24 cellular contexts compared by ENCODE assay signal in the genomic region with DNA sequence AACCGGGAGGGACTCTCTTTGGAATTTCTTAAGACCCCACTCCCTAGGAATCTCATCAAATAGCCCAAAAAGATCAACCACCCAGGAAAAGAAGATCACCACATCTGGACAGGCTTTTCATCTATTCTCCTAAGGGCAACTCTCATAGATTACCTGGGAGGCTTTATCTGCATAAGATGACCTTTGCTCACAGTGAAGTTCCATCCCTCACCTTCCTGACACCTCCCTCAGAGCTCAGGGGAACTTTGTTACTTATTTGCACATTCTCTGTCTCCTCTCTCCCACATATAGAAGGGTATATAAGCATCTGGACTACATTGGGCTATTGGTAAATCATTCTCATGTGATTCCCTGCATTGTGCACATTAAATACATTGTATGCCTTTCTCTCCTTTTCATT.
"Had no signal": no experiment of that assay in that cellular context is flagged by ENCODE, and none has a peak within 500 bp of the region (broad histone marks: within the 10 kb centered on the region; RNA-seq: fewer than 3 reads in every experiment).

No MANE protein-coding gene starts in this region.

- FAIRE-seq: bronchial epithelial cell had no signal

- H3K27ac Mint-ChIP-seq: activated CD8-positive, alpha-beta T cell treated with anti-CD3 and anti-CD28 coated beads for 36 hours; activated naive CD8-positive, alpha-beta T cell treated with anti-CD3 and anti-CD28 coated beads, Interleukin-2, amount 10 ng/mL, durations not matched to agents 7 days and 5 days; activated T-cell treated with anti-CD3 and anti-CD28 coated beads, Interleukin-2, amount 50 U/mL, for 72 hours had no signal

- H3K4me1 ChIP-seq: ascending aorta, body of pancreas had no signal

- H3K27ac ChIP-seq: ascending aorta, body of pancreas, SK-N-MC had no signal

- H3K4me3 ChIP-seq: ascending aorta, body of pancreas, SK-N-MC had no signal

- H3K9me3 ChIP-seq: ascending aorta, body of pancreas had no signal

- DNase-seq: activated CD4-positive, alpha-beta T cell treated with anti-CD3 and anti-CD28 coated beads for 4 hours; activated CD8-positive, alpha-beta memory T cell treated with anti-CD3 and anti-CD28 coated beads, Interleukin-2, amount 50 U/mL, for 4 hours; activated CD8-positive, alpha-beta T cell treated with anti-CD3 and anti-CD28 coated beads for 36 hours; activated naive CD8-positive, alpha-beta T cell treated with anti-CD3 and anti-CD28 coated beads, Interleukin-2, amount 10 ng/mL, durations not matched to agents 7 days and 5 days; activated T-cell treated with anti-CD3 and anti-CD28 coated beads, Interleukin-2, amount 50 U/mL, for 72 hours; body of pancreas; central memory CD4-positive, alpha-beta T cell; MM.1S; NCI-H1105; NCI-H1436; NCI-H1694 treated with DMSO at 0.1 percent for 48 hours; NCI-H2029 treated with DMSO at 0.1 percent for 48 hours; NCI-H510A treated with DMSO at 0.1 percent for 48 hours; NCI-H69; NK-92 treated with Interleukin-12 subunit alpha and Interleukin-12 subunit beta, amount 100 ng/mL, for 24 hours; OCI-M1; RPMI8226; SW 1271 had no signal

- ATAC-seq: activated CD4-positive, CD25-positive, alpha-beta regulatory T cell treated with anti-CD3 and anti-CD28 coated beads, Interleukin-2, amount 50 U/mL, for 24 hours; activated CD8-positive, alpha-beta T cell treated with anti-CD3 and anti-CD28 coated beads for 36 hours; activated T-cell treated with anti-CD3 and anti-CD28 coated beads, Interleukin-2, amount 50 U/mL, for 72 hours; body of pancreas; Panc1; Right ventricle myocardium inferior had no signal

- H3K4me3 Mint-ChIP-seq: activated CD8-positive, alpha-beta T cell treated with anti-CD3 and anti-CD28 coated beads for 36 hours; activated naive CD8-positive, alpha-beta T cell treated with anti-CD3 and anti-CD28 coated beads, Interleukin-2, amount 10 ng/mL, durations not matched to agents 7 days and 5 days; activated T-cell treated with anti-CD3 and anti-CD28 coated beads, Interleukin-2, amount 50 U/mL, for 72 hours had no signal

- H3K27me3 Mint-ChIP-seq: activated CD8-positive, alpha-beta T cell treated with anti-CD3 and anti-CD28 coated beads for 36 hours; activated naive CD8-positive, alpha-beta T cell treated with anti-CD3 and anti-CD28 coated beads, Interleukin-2, amount 10 ng/mL, durations not matched to agents 7 days and 5 days had no signal

- H3K27me3 ChIP-seq: ascending aorta, body of pancreas had no signal

- H3K36me3 ChIP-seq: ascending aorta had no signal
